ENCODE assay signal across 22 cellular contexts in genomic region chr7:131935180-131935579, GRCh38.
"Had no signal": no experiment of that assay in that cellular context is flagged by ENCODE, and none has a peak within 500 bp of the region (broad histone marks: within the 10 kb centered on the region; RNA-seq: fewer than 3 reads in every experiment).

No MANE protein-coding gene starts in this region.

- H3K27me3 Mint-ChIP-seq: stimulated activated naive CD8-positive, alpha-beta T cell treated with anti-CD3 and anti-CD28 coated beads, Interleukin-15, Interleukin-2, amounts not matched to agents 100 ng/mL and 50 ng/mL, for 24 hours had no signal

- H3K9me3 ChIP-seq: neutrophil, uterus had no signal

- H3K4me1 ChIP-seq: uterus had no signal

- H3K27ac ChIP-seq: neutrophil, skin epidermis, uterus had no signal

- H3K36me3 Mint-ChIP-seq: naive B cell; stimulated activated effector memory CD8-positive, alpha-beta T cell treated with anti-CD3 and anti-CD28 coated beads, Interleukin-12 subunit alpha, Interleukin-12 subunit beta, amount 100 ng/mL, for 72 hours; type B pancreatic cell had no signal

- H3K4me3 ChIP-seq: skin epidermis, uterus had no signal

- H3K27me3 ChIP-seq: neutrophil, uterus had no signal

- DNase-seq: activated CD4-positive, alpha-beta T cell treated with anti-CD3 and anti-CD28 coated beads for 1 hour; activated CD4-positive, alpha-beta T cell treated with anti-CD3 and anti-CD28 coated beads, Interleukin-2, amount 10 ng/mL, durations not matched to agents 7 days and 5 days; activated CD8-positive, alpha-beta T cell treated with anti-CD3 and anti-CD28 coated beads for 36 hours; activated gamma-delta T cell treated with Interleukin-2 at 50 U/mL for 16 hours; activated naive CD4-positive, alpha-beta T cell treated with anti-CD3 and anti-CD28 coated beads, Interleukin-2, amount 50 U/mL, for 16 hours; activated T-cell treated with anti-CD3 and anti-CD28 coated beads, Interleukin-2, amount 50 U/mL, for 4 hours; effector memory CD4-positive, alpha-beta T cell; hypothalamus; left ventricle myocardium superior; naive B cell; nephron progenitor cell; stimulated activated CD4-positive, alpha-beta T cell treated with anti-CD3 and anti-CD28 coated beads, Interleukin-4, amount 100 ng/mL, for 24 hours; substantia nigra; T-helper 9 cell; uterus had no signal

- H3K36me3 ChIP-seq: neutrophil, uterus had no signal

- H3K4me1 Mint-ChIP-seq: activated CD4-positive, alpha-beta T cell treated with anti-CD3 and anti-CD28 coated beads, Interleukin-2, amount 10 ng/mL, durations not matched to agents 7 days and 5 days; activated T-helper 17 cell treated with anti-CD3 and anti-CD28 coated beads, Interleukin-2, amount 50 U/mL, for 72 hours; naive B cell; nephron progenitor cell; stimulated activated effector memory CD8-positive, alpha-beta T cell treated with anti-CD3 and anti-CD28 coated beads, Interleukin-12 subunit alpha, Interleukin-12 subunit beta, amount 100 ng/mL, for 72 hours had no signal

- H3K9me3 Mint-ChIP-seq: activated CD4-positive, alpha-beta T cell treated with anti-CD3 and anti-CD28 coated beads, Interleukin-2, amount 10 ng/mL, durations not matched to agents 7 days and 5 days; activated CD8-positive, alpha-beta T cell treated with anti-CD3 and anti-CD28 coated beads for 36 hours; activated T-cell treated with anti-CD3 and anti-CD28 coated beads, Interleukin-2, amount 50 U/mL, for 4 hours; activated T-helper 17 cell treated with anti-CD3 and anti-CD28 coated beads, Interleukin-2, amount 50 U/mL, for 72 hours; nephron progenitor cell; stimulated activated effector memory CD8-positive, alpha-beta T cell treated with anti-CD3 and anti-CD28 coated beads, Interleukin-12 subunit alpha, Interleukin-12 subunit beta, amount 100 ng/mL, for 72 hours; stimulated activated naive CD8-positive, alpha-beta T cell treated with anti-CD3 and anti-CD28 coated beads, Interleukin-15, Interleukin-2, amounts not matched to agents 100 ng/mL and 50 ng/mL, for 24 hours; T-helper 1 cell treated with Interleukin-12 subunit alpha and Interleukin-12 subunit beta and Interleukin-4 antibody, amounts not matched to agents 30 μg/mL and 1 μg/mL, for 36 hours; type B pancreatic cell had no signal

- H3K4me3 Mint-ChIP-seq: activated CD4-positive, alpha-beta T cell treated with anti-CD3 and anti-CD28 coated beads, Interleukin-2, amount 10 ng/mL, durations not matched to agents 7 days and 5 days; activated CD8-positive, alpha-beta T cell treated with anti-CD3 and anti-CD28 coated beads for 36 hours; activated T-cell treated with anti-CD3 and anti-CD28 coated beads, Interleukin-2, amount 50 U/mL, for 4 hours; activated T-helper 17 cell treated with anti-CD3 and anti-CD28 coated beads, Interleukin-2, amount 50 U/mL, for 72 hours; naive B cell; nephron progenitor cell; stimulated activated effector memory CD8-positive, alpha-beta T cell treated with anti-CD3 and anti-CD28 coated beads, Interleukin-12 subunit alpha, Interleukin-12 subunit beta, amount 100 ng/mL, for 72 hours; stimulated activated naive CD8-positive, alpha-beta T cell treated with anti-CD3 and anti-CD28 coated beads, Interleukin-15, Interleukin-2, amounts not matched to agents 100 ng/mL and 50 ng/mL, for 24 hours; T-helper 1 cell treated with Interleukin-12 subunit alpha and Interleukin-12 subunit beta and Interleukin-4 antibody, amounts not matched to agents 30 μg/mL and 1 μg/mL, for 36 hours; type B pancreatic cell had no signal

- H3K27ac Mint-ChIP-seq: activated CD4-positive, alpha-beta T cell treated with anti-CD3 and anti-CD28 coated beads, Interleukin-2, amount 10 ng/mL, durations not matched to agents 7 days and 5 days; activated CD8-positive, alpha-beta T cell treated with anti-CD3 and anti-CD28 coated beads for 36 hours; activated T-helper 17 cell treated with anti-CD3 and anti-CD28 coated beads, Interleukin-2, amount 50 U/mL, for 72 hours; naive B cell; nephron progenitor cell; stimulated activated effector memory CD8-positive, alpha-beta T cell treated with anti-CD3 and anti-CD28 coated beads, Interleukin-12 subunit alpha, Interleukin-12 subunit beta, amount 100 ng/mL, for 72 hours; stimulated activated naive CD8-positive, alpha-beta T cell treated with anti-CD3 and anti-CD28 coated beads, Interleukin-15, Interleukin-2, amounts not matched to agents 100 ng/mL and 50 ng/mL, for 24 hours; T-helper 1 cell treated with Interleukin-12 subunit alpha and Interleukin-12 subunit beta and Interleukin-4 antibody, amounts not matched to agents 30 μg/mL and 1 μg/mL, for 36 hours; type B pancreatic cell had no signal
